In genomic region chr17:55492951-55493350, GRCh38 we compare ENCODE assay signal across 20 cellular contexts. TPM values are rescaled to one million over a fixed set of nuclear protein-coding genes. Genes with fewer than 3 reads are reported as not detected.
"Had no signal": no experiment of that assay in that cellular context is flagged by ENCODE, and none has a peak within 500 bp of the region (broad histone marks: within the 10 kb centered on the region; RNA-seq: fewer than 3 reads in every experiment).

No MANE protein-coding gene starts in this region.

- H3K27ac Mint-ChIP-seq: activated B cell treated with CpG ODN at 0.5 μM for 24 hours; activated CD4-positive, alpha-beta T cell treated with anti-CD3 and anti-CD28 coated beads, Interleukin-2, amount 10 ng/mL, durations not matched to agents 7 days and 5 days; activated naive CD4-positive, alpha-beta T cell treated with anti-CD3 and anti-CD28 coated beads, Interleukin-2, amount 10 ng/mL, durations not matched to agents 7 days and 5 days; activated T-helper 17 cell treated with anti-CD3 and anti-CD28 coated beads, Interleukin-2, amount 50 U/mL, for 72 hours; T-helper 1 cell treated with Interleukin-12 subunit alpha and Interleukin-12 subunit beta and Interleukin-4 antibody, amounts not matched to agents 30 μg/mL and 1 μg/mL, for 36 hours had no signal

- DNase-seq: activated B cell treated with CpG ODN at 0.5 μM for 24 hours; activated CD4-positive, alpha-beta T cell treated with anti-CD3 and anti-CD28 coated beads, Interleukin-2, amount 10 ng/mL, durations not matched to agents 7 days and 5 days; activated CD8-positive, alpha-beta memory T cell treated with anti-CD3 and anti-CD28 coated beads for 24 hours; activated naive CD4-positive, alpha-beta T cell treated with anti-CD3 and anti-CD28 coated beads, Interleukin-2, amount 10 ng/mL, durations not matched to agents 7 days and 5 days; colonic mucosa; effector memory CD4-positive, alpha-beta T cell; left colon; ovary; stimulated activated CD4-positive, alpha-beta T cell treated with anti-CD3 and anti-CD28 coated beads, Interleukin-4, amount 100 ng/mL, for 4 hours; stomach; uterus had no signal

- H3K4me3 Mint-ChIP-seq: activated B cell treated with CpG ODN at 0.5 μM for 24 hours; activated CD4-positive, alpha-beta T cell treated with anti-CD3 and anti-CD28 coated beads, Interleukin-2, amount 10 ng/mL, durations not matched to agents 7 days and 5 days; activated naive CD4-positive, alpha-beta T cell treated with anti-CD3 and anti-CD28 coated beads, Interleukin-2, amount 10 ng/mL, durations not matched to agents 7 days and 5 days; activated T-helper 17 cell treated with anti-CD3 and anti-CD28 coated beads, Interleukin-2, amount 50 U/mL, for 72 hours; T-helper 1 cell treated with Interleukin-12 subunit alpha and Interleukin-12 subunit beta and Interleukin-4 antibody, amounts not matched to agents 30 μg/mL and 1 μg/mL, for 36 hours had no signal

- H2AFZ ChIP-seq: hepatocyte had no signal

- H3K36me3 Mint-ChIP-seq: activated naive CD4-positive, alpha-beta T cell treated with anti-CD3 and anti-CD28 coated beads, Interleukin-2, amount 10 ng/mL, durations not matched to agents 7 days and 5 days had no signal

- H3K27ac ChIP-seq: colonic mucosa, hepatocyte, ovary, skin epidermis, stomach, uterus had no signal

- ATAC-seq: activated T-helper 17 cell treated with anti-CD3 and anti-CD28 coated beads, Interleukin-2, amount 50 U/mL, for 72 hours; left colon had no signal

- H3K4me1 ChIP-seq: colonic mucosa, uterus had no signal

- H3K9me3 Mint-ChIP-seq: activated B cell treated with CpG ODN at 0.5 μM for 24 hours; activated CD4-positive, alpha-beta T cell treated with anti-CD3 and anti-CD28 coated beads, Interleukin-2, amount 10 ng/mL, durations not matched to agents 7 days and 5 days; activated naive CD4-positive, alpha-beta T cell treated with anti-CD3 and anti-CD28 coated beads, Interleukin-2, amount 10 ng/mL, durations not matched to agents 7 days and 5 days; activated T-helper 17 cell treated with anti-CD3 and anti-CD28 coated beads, Interleukin-2, amount 50 U/mL, for 72 hours; T-helper 1 cell treated with Interleukin-12 subunit alpha and Interleukin-12 subunit beta and Interleukin-4 antibody, amounts not matched to agents 30 μg/mL and 1 μg/mL, for 36 hours had no signal

- H3K27me3 ChIP-seq: colonic mucosa, hepatocyte, ovary, stomach, uterus had no signal

- H3K36me3 ChIP-seq: colonic mucosa, ovary, stomach, uterus had no signal

- H3K9me3 ChIP-seq: colonic mucosa, ovary, stomach, uterus had no signal

- H3K4me3 ChIP-seq: colonic mucosa, hepatocyte, ovary, skin epidermis, stomach, uterus had no signal

- H3K4me1 Mint-ChIP-seq: activated B cell treated with CpG ODN at 0.5 μM for 24 hours; activated CD4-positive, alpha-beta T cell treated with anti-CD3 and anti-CD28 coated beads, Interleukin-2, amount 10 ng/mL, durations not matched to agents 7 days and 5 days; activated naive CD4-positive, alpha-beta T cell treated with anti-CD3 and anti-CD28 coated beads, Interleukin-2, amount 10 ng/mL, durations not matched to agents 7 days and 5 days; activated T-helper 17 cell treated with anti-CD3 and anti-CD28 coated beads, Interleukin-2, amount 50 U/mL, for 72 hours had no signal

- H3K4me2 ChIP-seq: hepatocyte had no signal

- H3K79me2 ChIP-seq: hepatocyte had no signal

RNA-seq across cellular contexts. Expression of gene SMIM36, which starts 18.3 kb away (rescaled TPM):
- total RNA-seq: activated B cell treated with CpG ODN at 0.5 μM for 24 hours; activated CD4-positive, alpha-beta T cell treated with anti-CD3 and anti-CD28 coated beads, Interleukin-2, amount 10 ng/mL, durations not matched to agents 7 days and 5 days; activated T-helper 17 cell treated with anti-CD3 and anti-CD28 coated beads, Interleukin-2, amount 50 U/mL, for 72 hours; colonic mucosa; epithelial cell of proximal tubule; hepatocyte; left colon; lung microvascular endothelial cell; ovary; stomach; uterus had no signal
- polyA plus RNA-seq: adipose tissue, hepatocyte, neural cell, ovary, stomach, thymus had no signal
